ENCODE assay signal across 10 cellular contexts in genomic region chr1:37480125-37480466, GRCh38. TPM values are rescaled to one million over a fixed set of nuclear protein-coding genes. Genes with fewer than 3 reads are reported as not detected.
A peak's percentile ranks its signal among the peaks of the same experiment; 100 is the strongest.
DNase-seq lines count a peak whose midpoint lies in the region; ATAC-seq, FAIRE-seq and TF ChIP-seq lines count a peak whose summit lies in the region.
"Had no signal": no experiment of that assay in that cellular context is flagged by ENCODE, and none has a peak within 500 bp of the region (broad histone marks: within the 10 kb centered on the region; RNA-seq: fewer than 3 reads in every experiment).

No MANE protein-coding gene starts in this region.

- TF ChIP-seq CTCF in keratinocyte (optimal IDR thresholded peaks at IDR 0.05 in 1 of 3, IDR thresholded peaks at IDR 0.05 in 1 of 3, conservative IDR thresholded peaks at IDR 0.05 in 1 of 3; ENCODE audit: extremely low read depth in 1 of 3, insufficient read depth in 2 of 3, low read length in 3 of 3), result no peak

- H4K20me1 ChIP-seq in keratinocyte (ENCODE audit: control insufficient read depth, extremely low read depth, insufficient read depth, low read length), result peaks cover 34% of the 10 kb centered on the region

- H3K9me1 ChIP-seq in keratinocyte (ENCODE audit: control insufficient read depth, extremely low read depth, insufficient read depth, low read length), result peaks cover 4% of the 10 kb centered on the region

- no peaks in the 10 kb centered on the region for H3K9me3 Mint-ChIP-seq in T-helper 1 cell treated with Interleukin-12 subunit alpha and Interleukin-12 subunit beta and Interleukin-4 antibody, amounts not matched to agents 30 μg/mL and 1 μg/mL, for 36 hours
- no peaks in the 10 kb centered on the region for H3K9me3 Mint-ChIP-seq in activated T-helper 17 cell treated with anti-CD3 and anti-CD28 coated beads, Interleukin-2, amount 50 U/mL, for 72 hours

- peaks cover 70% of the 10 kb centered on the region for H3K79me2 ChIP-seq in keratinocyte (ENCODE audit: control insufficient read depth, insufficient read depth, low read length)

- peak overlapping the region; percentile 99 for H3K27ac ChIP-seq in keratinocyte (ENCODE audit: control insufficient read depth, insufficient read depth, low read length)
- H3K27ac ChIP-seq in subcutaneous abdominal adipose tissue (ENCODE audit: low read depth, low read length), result peak overlapping the region; percentile 98

- peak overlapping the region; percentile 99 for H3K4me3 Mint-ChIP-seq in T-helper 1 cell treated with Interleukin-12 subunit alpha and Interleukin-12 subunit beta and Interleukin-4 antibody, amounts not matched to agents 30 μg/mL and 1 μg/mL, for 36 hours
- peak overlapping the region; percentile 97 for H3K4me3 Mint-ChIP-seq in activated T-helper 17 cell treated with anti-CD3 and anti-CD28 coated beads, Interleukin-2, amount 50 U/mL, for 72 hours

- H3K4me1 Mint-ChIP-seq in T-helper 1 cell treated with Interleukin-12 subunit alpha and Interleukin-12 subunit beta and Interleukin-4 antibody, amounts not matched to agents 30 μg/mL and 1 μg/mL, for 36 hours (ENCODE audit: low read depth), result peaks cover 33% of the 10 kb centered on the region
- peaks cover 11% of the 10 kb centered on the region for H3K4me1 Mint-ChIP-seq in activated T-helper 17 cell treated with anti-CD3 and anti-CD28 coated beads, Interleukin-2, amount 50 U/mL, for 72 hours

- H3K9me3 ChIP-seq in keratinocyte (ENCODE audit: control insufficient read depth, low read depth, low read length), result no peaks in the 10 kb centered on the region
- peaks cover 0 to 3% (median 0%) of the 10 kb centered on the region in 5 donors for H3K9me3 ChIP-seq in subcutaneous abdominal adipose tissue (ENCODE audit: control insufficient read depth in 5 of 5, low read length in 5 of 5)

- peaks cover 45 to 76% of the 10 kb centered on the region in 2 experiments for H3K36me3 ChIP-seq in keratinocyte (ENCODE audit: control insufficient read depth in 2 of 2, extremely low read depth in 1 of 2, insufficient read depth in 2 of 2, low read length in 2 of 2)
- H3K36me3 ChIP-seq in subcutaneous abdominal adipose tissue (ENCODE audit: control insufficient read depth in 5 of 5, insufficient read depth in 5 of 5, low read length in 5 of 5), result peaks cover 0 to 77% (median 62%) of the 10 kb centered on the region in 5 donors

- peak overlapping the region; percentile 40 to 66 (median 58) for H3K4me3 ChIP-seq in keratinocyte (ENCODE audit: control insufficient read depth in 2 of 3, extremely low read depth in 1 of 3, insufficient read depth in 2 of 3, low read depth in 1 of 3, low read length in 3 of 3)
- peak overlapping the region in 3 of 5 donors; percentile 38 to 91 (median 90) for H3K4me3 ChIP-seq in subcutaneous abdominal adipose tissue (ENCODE audit: low read depth in 1 of 5, low read length in 5 of 5)

- H3K27me3 ChIP-seq in keratinocyte (ENCODE audit: control insufficient read depth, extremely low read depth, insufficient read depth, low read length) (no peaks in the 10 kb centered on the region), subcutaneous abdominal adipose tissue (ENCODE audit: control insufficient read depth in 5 of 5, insufficient read depth in 4 of 5, low read length in 5 of 5) (peaks cover 0 to 3% (median 0%) of the 10 kb centered on the region in 5 donors)

- no peak overlapping the region for H2AFZ ChIP-seq in keratinocyte (ENCODE audit: control insufficient read depth, low read length)

- H3K4me2 ChIP-seq in keratinocyte (ENCODE audit: control insufficient read depth, extremely low read depth, insufficient read depth, low read depth, low read length), result peak overlapping the region; percentile 96

- H3K9ac ChIP-seq in keratinocyte (ENCODE audit: control insufficient read depth, extremely low read depth, insufficient read depth, low read length) (peak overlapping the region; percentile 99), subcutaneous abdominal adipose tissue (ENCODE audit: low read length in 5 of 5) (peak overlapping the region; percentile 44 to 82 (median 69))

- no peak for ATAC-seq in activated T-helper 17 cell treated with anti-CD3 and anti-CD28 coated beads, Interleukin-2, amount 50 U/mL, for 72 hours (replicated peaks)

- dilution Hi-C loops in keratinocyte (cut with MboI; ENCODE audit: extremely low pct_ligation_motif_present, low sequenced_read_pairs), result no loop called here

- peak overlapping the region; percentile 97 for H3K27ac Mint-ChIP-seq in T-helper 1 cell treated with Interleukin-12 subunit alpha and Interleukin-12 subunit beta and Interleukin-4 antibody, amounts not matched to agents 30 μg/mL and 1 μg/mL, for 36 hours
- H3K27ac Mint-ChIP-seq in activated T-helper 17 cell treated with anti-CD3 and anti-CD28 coated beads, Interleukin-2, amount 50 U/mL, for 72 hours, result peak overlapping the region; percentile 20

- H3K27me3 Mint-ChIP-seq in T-helper 1 cell treated with Interleukin-12 subunit alpha and Interleukin-12 subunit beta and Interleukin-4 antibody, amounts not matched to agents 30 μg/mL and 1 μg/mL, for 36 hours (ENCODE audit: low read depth), result no peaks in the 10 kb centered on the region
- no peaks in the 10 kb centered on the region for H3K27me3 Mint-ChIP-seq in activated T-helper 17 cell treated with anti-CD3 and anti-CD28 coated beads, Interleukin-2, amount 50 U/mL, for 72 hours

- DNase-seq in T-helper 1 cell (no peak), keratinocyte (ENCODE audit: low read depth, low spot score) (peak; percentile 23), HPDE6-E6E7 (ENCODE audit: extremely low spot score) (no peak), foreskin melanocyte (no peak), NCI-H128 (lab: John Stamatoyannopoulos, UW; ENCODE audit: unreplicated experiment) (no peak)
- DNase-seq: NCI-H146 had no signal

- H3K4me1 ChIP-seq in keratinocyte (ENCODE audit: control insufficient read depth, extremely low read depth, insufficient read depth, low read length), result peaks cover 64% of the 10 kb centered on the region
- peaks cover 33 to 70% (median 64%) of the 10 kb centered on the region in 5 donors for H3K4me1 ChIP-seq in subcutaneous abdominal adipose tissue (ENCODE audit: control insufficient read depth in 5 of 5, insufficient read depth in 5 of 5, low read length in 5 of 5)

- no peak for FAIRE-seq in keratinocyte (lab: Jason Lieb, UNC)
- FAIRE-seq: A204.1 had no signal

- peaks cover 80% of the 10 kb centered on the region for H3K36me3 Mint-ChIP-seq in T-helper 1 cell treated with Interleukin-12 subunit alpha and Interleukin-12 subunit beta and Interleukin-4 antibody, amounts not matched to agents 30 μg/mL and 1 μg/mL, for 36 hours (ENCODE audit: low read depth)
- H3K36me3 Mint-ChIP-seq in activated T-helper 17 cell treated with anti-CD3 and anti-CD28 coated beads, Interleukin-2, amount 50 U/mL, for 72 hours (ENCODE audit: low read depth), result peaks cover 98% of the 10 kb centered on the region

RNA-seq across cellular contexts. Expression of gene ZC3H12A, which starts 5.7 kb away (rescaled TPM):
- total RNA-seq in activated T-helper 17 cell treated with anti-CD3 and anti-CD28 coated beads, Interleukin-2, amount 50 U/mL, for 72 hours, result 10 to 100 TPM; 40.1 to 73.3 TPM
- polyA plus RNA-seq in keratinocyte, result 17.5 to 55.5 TPM (median 24.4 TPM) in 3 replicates
- polyA plus RNA-seq in keratinocyte (2011; ENCODE audit: low read depth), result 6.5 TPM
- polyA plus RNA-seq in keratinocyte (2011; cell fraction: cytosol; rRNA removed), result 13.2 and 25.4 TPM in 2 replicates
- polyA plus RNA-seq in keratinocyte (2011; cell fraction: nucleus; rRNA removed), result 80.2 and 112 TPM in 2 replicates
- polyA plus RNA-seq in keratinocyte (2012; ENCODE audit: low replicate concordance), result 12.7 and 22.0 TPM in 2 replicates
- polyA minus RNA-seq in keratinocyte, result 20.3 to 30.9 TPM (median 21.1 TPM) in 3 replicates
- 23.2 TPM for polyA minus RNA-seq in keratinocyte (2011; cell fraction: cytosol; rRNA and poly(A)+ RNA removed)
- 45.8 and 47.0 TPM in 2 replicates for polyA minus RNA-seq in keratinocyte (2011; cell fraction: nucleus; rRNA and poly(A)+ RNA removed)

RNA-seq across cellular contexts. Expression of gene MEAF6, which starts 34.5 kb away (rescaled TPM):
- total RNA-seq in activated T-helper 17 cell treated with anti-CD3 and anti-CD28 coated beads, Interleukin-2, amount 50 U/mL, for 72 hours, result 10 to 100 TPM; 53.1 to 56.8 TPM
- polyA plus RNA-seq in keratinocyte, result 38.9 to 51.9 TPM (median 49.3 TPM) in 3 replicates
- 134 TPM for polyA plus RNA-seq in keratinocyte (2011; ENCODE audit: low read depth)
- 44.0 and 69.9 TPM in 2 replicates for polyA plus RNA-seq in keratinocyte (2011; cell fraction: cytosol; rRNA removed)
- polyA plus RNA-seq in keratinocyte (2011; cell fraction: nucleus; rRNA removed), result 38.9 and 49.7 TPM in 2 replicates
- 40.6 and 65.0 TPM in 2 replicates for polyA plus RNA-seq in keratinocyte (2012; ENCODE audit: low replicate concordance)
- polyA minus RNA-seq in keratinocyte, result 6.8 to 22.2 TPM (median 15.4 TPM) in 3 replicates
- polyA minus RNA-seq in keratinocyte (2011; cell fraction: cytosol; rRNA and poly(A)+ RNA removed), result 25.9 TPM
- 12.2 and 14.7 TPM in 2 replicates for polyA minus RNA-seq in keratinocyte (2011; cell fraction: nucleus; rRNA and poly(A)+ RNA removed)
